29 cellular contexts compared by ENCODE assay signal in the genomic region with DNA sequence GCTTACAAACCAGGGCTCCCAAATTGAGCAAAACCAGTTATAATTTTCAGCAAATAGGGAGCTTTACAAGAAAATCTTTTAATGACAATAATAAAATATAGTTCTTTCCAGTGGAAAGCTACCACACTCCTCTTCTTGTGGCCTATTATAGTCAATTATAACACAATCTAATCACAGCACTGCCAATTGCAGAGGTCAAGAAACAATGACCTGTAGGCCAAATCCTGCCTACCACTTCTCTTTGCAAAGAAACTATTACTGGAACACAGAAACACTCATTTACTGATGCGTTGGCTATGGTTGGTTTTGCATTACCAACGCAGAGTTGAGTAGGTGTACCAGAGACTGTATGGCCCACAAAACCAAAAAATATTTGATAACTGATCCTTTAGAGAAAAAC.
"Had no signal": no experiment of that assay in that cellular context is flagged by ENCODE, and none has a peak within 500 bp of the region (broad histone marks: within the 10 kb centered on the region; RNA-seq: fewer than 3 reads in every experiment).

No MANE protein-coding gene starts in this region.

- H3K27ac ChIP-seq: ascending aorta, cardiac muscle cell, VCaP had no signal

- H3K4me1 ChIP-seq: ascending aorta had no signal

- H3K9me3 ChIP-seq: ascending aorta had no signal

- H3K36me3 ChIP-seq: ascending aorta, cardiac muscle cell had no signal

- H3K4me3 ChIP-seq: ascending aorta, cardiac muscle cell had no signal

- H3K27me3 ChIP-seq: ascending aorta had no signal

- DNase-seq: activated B cell treated with CpG ODN at 0.5 μM for 24 hours; activated CD4-positive, alpha-beta memory T cell treated with anti-CD3 and anti-CD28 coated beads for 36 hours; activated CD4-positive, alpha-beta T cell treated with anti-CD3 and anti-CD28 coated beads for 4 hours; activated CD4-positive, alpha-beta T cell treated with anti-CD3 and anti-CD28 coated beads, Interleukin-2, amount 10 ng/mL, durations not matched to agents 24 days and 14 days; activated CD4-positive, alpha-beta T cell treated with anti-CD3 and anti-CD28 coated beads, Interleukin-2, amount 50 U/mL, for 1 hour; activated CD4-positive, alpha-beta T cell treated with anti-CD3 and anti-CD28 coated beads, Interleukin-2, amount 50 U/mL, for 4 hours; activated CD4-positive, CD25-positive, alpha-beta regulatory T cell treated with anti-CD3 and anti-CD28 coated beads, Interleukin-2, amount 50 U/mL, for 72 hours; activated CD8-positive, alpha-beta memory T cell treated with anti-CD3 and anti-CD28 coated beads, Interleukin-2, amount 50 U/mL, for 4 hours; activated CD8-positive, alpha-beta T cell treated with anti-CD3 and anti-CD28 coated beads for 36 hours; activated gamma-delta T cell; activated naive CD4-positive, alpha-beta T cell treated with anti-CD3 and anti-CD28 coated beads, Interleukin-2, amount 10 ng/mL, durations not matched to agents 7 days and 5 days; activated naive CD4-positive, alpha-beta T cell treated with Interleukin-2 at 50 U/mL for 16 hours; activated naive CD8-positive, alpha-beta T cell treated with anti-CD3 and anti-CD28 coated beads, Interleukin-2, amount 10 ng/mL, durations not matched to agents 7 days and 5 days; activated naive CD8-positive, alpha-beta T cell treated with anti-CD3 and anti-CD28 coated beads, Interleukin-2, amount 50 U/mL, for 24 hours; activated T-cell treated with anti-CD3 and anti-CD28 coated beads for 4 hours; activated T-cell treated with anti-CD3 and anti-CD28 coated beads, Interleukin-2, amount 50 U/mL, for 1 hour; activated T-cell treated with anti-CD3 and anti-CD28 coated beads, Interleukin-2, amount 50 U/mL, for 4 hours; activated T-cell treated with anti-CD3 and anti-CD28 coated beads, Interleukin-2, amount 50 U/mL, for 72 hours; amygdala; anterior cingulate cortex; caudate nucleus; cerebellar nuclear complex; T-helper 1 cell; T-helper 2 cell; T-helper 9 cell had no signal

- ATAC-seq: activated CD8-positive, alpha-beta T cell treated with anti-CD3 and anti-CD28 coated beads for 36 hours; activated naive CD8-positive, alpha-beta T cell treated with anti-CD3 and anti-CD28 coated beads, Interleukin-2, amount 50 U/mL, for 24 hours; activated T-cell treated with anti-CD3 and anti-CD28 coated beads, Interleukin-2, amount 50 U/mL, for 4 hours; activated T-cell treated with anti-CD3 and anti-CD28 coated beads, Interleukin-2, amount 50 U/mL, for 72 hours; activated T-helper 17 cell treated with anti-CD3 and anti-CD28 coated beads, Interleukin-2, amount 50 U/mL, for 72 hours had no signal
